14 cellular contexts compared by ENCODE assay signal in genomic region chr11:133619973-133620372, GRCh38.
A peak's percentile ranks its signal among the peaks of the same experiment; 100 is the strongest.
DNase-seq lines count a peak whose midpoint lies in the region; ATAC-seq and TF ChIP-seq lines count a peak whose summit lies in the region.
"Had no signal": no experiment of that assay in that cellular context is flagged by ENCODE, and none has a peak within 500 bp of the region (broad histone marks: within the 10 kb centered on the region; RNA-seq: fewer than 3 reads in every experiment).

No MANE protein-coding gene starts in this region.

- TF ChIP-seq EP300 in SK-N-SH (IDR thresholded peaks at IDR 0.05; ENCODE audit: borderline replicate concordance in 1 of 2, low read depth in 1 of 2, low read length in 1 of 2), result no peak

- H3K4me1 ChIP-seq in SK-N-SH (ENCODE audit: control insufficient read depth in 1 of 2, insufficient read depth in 2 of 2, low read depth in 1 of 2, low read length in 1 of 2) (no peaks in the 10 kb centered on the region), OCI-LY1 (ENCODE audit: insufficient read depth, low read length, severe bottlenecking) (no peaks in the 10 kb centered on the region), heart left ventricle (no peaks in the 10 kb centered on the region), upper lobe of right lung (no peaks in the 10 kb centered on the region)

- CTCF ChIA-PET in SK-N-SH (lab: Yijun Ruan, JAX), result interaction anchor here (1.1 to 1.3 kb wide), 3 partner anchors 13 to 485 kb away, joined by 3 read pairs; no protein-coding TSS in a partner anchor

- 0% methylated on average over 2 of the region's 2 CpGs for WGBS in SK-N-SH (ENCODE audit: low lambda C conversion rate)
- 40 to 56% (median 41%) methylated on average over 2 of the region's 2 CpGs for WGBS in heart left ventricle, 4 donors

- H3K79me2 ChIP-seq in SK-N-SH (ENCODE audit: insufficient read depth) (no peaks in the 10 kb centered on the region), OCI-LY1 (ENCODE audit: insufficient read depth, low read length) (no peaks in the 10 kb centered on the region)

- no peak for TF ChIP-seq POLR2A in heart left ventricle (IDR thresholded peaks at IDR 0.05)

- DNase-seq in SK-N-SH, result peak; percentile 29
- no peak for DNase-seq in heart left ventricle
- DNase-seq in upper lobe of right lung, result no peak
- no peak for DNase-seq in cortex of kidney (lab: John Stamatoyannopoulos, UW)
- DNase-seq in NCI-H1694 treated with DMSO at 0.1 percent for 48 hours (lab: John Stamatoyannopoulos, UW), result no peak
- no peak for DNase-seq in UCSD-AML1 (lab: John Stamatoyannopoulos, UW; ENCODE audit: unreplicated experiment)
- DNase-seq: ACHN; activated CD4-positive, CD25-positive, alpha-beta regulatory T cell; activated T-cell treated with anti-CD3 and anti-CD28 coated beads, Interleukin-2, amount 50 U/mL, for 4 hours; amygdala; NCI-H187 had no signal

- H3K27ac ChIP-seq in SK-N-SH (ENCODE audit: low read depth in 2 of 2, low read length in 1 of 2), result no peak overlapping the region
- H3K27ac ChIP-seq in OCI-LY1 (ENCODE audit: low read depth, low read length, poor library complexity, severe bottlenecking), result no peak overlapping the region
- H3K27ac ChIP-seq in heart left ventricle, result no peak overlapping the region
- H3K27ac ChIP-seq in upper lobe of right lung, result no peak overlapping the region
- H3K27ac ChIP-seq: HL-60 had no signal

- H3K4me2 ChIP-seq in SK-N-SH, result no peak overlapping the region
- no peak overlapping the region for H3K4me2 ChIP-seq in OCI-LY1 (ENCODE audit: low read length)

- no peak overlapping the region for H3K9ac ChIP-seq in SK-N-SH
- H3K9ac ChIP-seq in OCI-LY1 (ENCODE audit: low read length), result no peak overlapping the region

- intact Hi-C loops in heart left ventricle (cut with DNase I), result loop anchor here in 4 of 10 donors (5.0 to 10.0 kb wide), 5 partner anchors 195 to 538 kb away; no protein-coding TSS in a partner anchor
- intact Hi-C loops in upper lobe of right lung (cut with DNase I), result no loop called here

- no peaks in the 10 kb centered on the region for H3F3A ChIP-seq in SK-N-SH (replicated peaks; ENCODE audit: insufficient read depth)
- no peaks in the 10 kb centered on the region for H3F3A ChIP-seq in OCI-LY1 (ENCODE audit: insufficient read depth, low read length)

- POLR2A ChIA-PET in SK-N-SH (lab: Yijun Ruan, JAX), result no interaction called here

- H3K9me2 ChIP-seq in SK-N-SH (no peaks in the 10 kb centered on the region), OCI-LY1 (ENCODE audit: low read depth, low read length) (no peaks in the 10 kb centered on the region)

- ATAC-seq in SK-N-SH treated with all-trans-retinoic acid at 6 μM for 48 hours, result no peak
- ATAC-seq in heart left ventricle, result peak in 3 of 4 donors; percentile 49 to 75 (median 69)
- peak; percentile 31 for ATAC-seq in upper lobe of right lung
- ATAC-seq: activated T-cell treated with anti-CD3 and anti-CD28 coated beads, Interleukin-2, amount 50 U/mL, for 4 hours had no signal

- no peak overlapping the region; a peak in 1 of 4 replicates for H3K4me3 ChIP-seq in SK-N-SH (ENCODE audit: low read depth in 2 of 2, low read length in 1 of 2)
- no peak overlapping the region for H3K4me3 ChIP-seq in OCI-LY1 (ENCODE audit: low read depth, low read length, poor library complexity, severe bottlenecking)
- H3K4me3 ChIP-seq in heart left ventricle, result no peak overlapping the region
- H3K4me3 ChIP-seq in upper lobe of right lung, result no peak overlapping the region

- H3K9me3 ChIP-seq in SK-N-SH, result peaks cover 5% of the 10 kb centered on the region; the same call in 1 of the 2 replicates
- no peaks in the 10 kb centered on the region for H3K9me3 ChIP-seq in OCI-LY1 (ENCODE audit: low read length)
- H3K9me3 ChIP-seq in heart left ventricle, result peaks cover 0 to 26% (median 10%) of the 10 kb centered on the region in 12 donors
- no peaks in the 10 kb centered on the region for H3K9me3 ChIP-seq in upper lobe of right lung

- TF ChIP-seq CTCF in SK-N-SH (IDR thresholded peaks at IDR 0.05) (no peak), OCI-LY1 (IDR thresholded peaks at IDR 0.05; ENCODE audit: low read length) (peak; percentile 22; the same call in 1 of the 2 replicates), heart left ventricle (IDR thresholded peaks at IDR 0.05) (peak in 11 of 12 donors; percentile 13 to 48 (median 34)), upper lobe of right lung (IDR thresholded peaks at IDR 0.05) (peak; percentile 7)

- H3K36me3 ChIP-seq in SK-N-SH (replicated peaks in 1 of 2; ENCODE audit: control insufficient read depth in 1 of 2, insufficient read depth in 2 of 2, low read length in 1 of 2), result no peaks in the 10 kb centered on the region
- no peaks in the 10 kb centered on the region for H3K36me3 ChIP-seq in OCI-LY1 (ENCODE audit: insufficient read depth, low read length)
- H3K36me3 ChIP-seq in heart left ventricle, result no peaks in the 10 kb centered on the region
- H3K36me3 ChIP-seq in upper lobe of right lung, result no peaks in the 10 kb centered on the region

- H4K20me1 ChIP-seq in SK-N-SH (ENCODE audit: insufficient read depth) (no peaks in the 10 kb centered on the region), OCI-LY1 (ENCODE audit: insufficient read depth, low read length) (no peaks in the 10 kb centered on the region)

- H3K27me3 ChIP-seq in SK-N-SH (ENCODE audit: insufficient read depth) (no peaks in the 10 kb centered on the region), OCI-LY1 (ENCODE audit: insufficient read depth, low read length) (no peaks in the 10 kb centered on the region), heart left ventricle (peaks cover 0 to 5% (median 0%) of the 10 kb centered on the region in 9 donors), upper lobe of right lung (no peaks in the 10 kb centered on the region)

- no peak overlapping the region for H2AFZ ChIP-seq in SK-N-SH (ENCODE audit: low read depth)
- H2AFZ ChIP-seq in OCI-LY1 (ENCODE audit: low read length), result no peak overlapping the region

- peak; percentile 41; the same call in 1 of the 2 replicates for TF ChIP-seq RAD21 in SK-N-SH (IDR thresholded peaks at IDR 0.05; ENCODE audit: low read length)

TF ChIP-seq in SK-N-SH, 30 proteins besides CTCF, POLR2A, EP300 and RAD21 (continues in another document):
- TF ChIP-seq, protein P1, sequence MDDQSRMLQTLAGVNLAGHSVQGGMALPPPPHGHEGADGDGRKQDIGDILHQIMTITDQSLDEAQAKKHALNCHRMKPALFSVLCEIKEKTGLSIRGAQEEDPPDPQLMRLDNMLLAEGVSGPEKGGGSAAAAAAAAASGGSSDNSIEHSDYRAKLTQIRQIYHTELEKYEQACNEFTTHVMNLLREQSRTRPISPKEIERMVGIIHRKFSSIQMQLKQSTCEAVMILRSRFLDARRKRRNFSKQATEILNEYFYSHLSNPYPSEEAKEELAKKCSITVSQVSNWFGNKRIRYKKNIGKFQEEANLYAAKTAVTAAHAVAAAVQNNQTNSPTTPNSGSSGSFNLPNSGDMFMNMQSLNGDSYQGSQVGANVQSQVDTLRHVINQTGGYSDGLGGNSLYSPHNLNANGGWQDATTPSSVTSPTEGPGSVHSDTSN (IDR thresholded peaks at IDR 0.05), result no peak
- TF ChIP-seq GABPA (IDR thresholded peaks at IDR 0.05; ENCODE audit: low read depth), result no peak
- TF ChIP-seq, protein P2, sequence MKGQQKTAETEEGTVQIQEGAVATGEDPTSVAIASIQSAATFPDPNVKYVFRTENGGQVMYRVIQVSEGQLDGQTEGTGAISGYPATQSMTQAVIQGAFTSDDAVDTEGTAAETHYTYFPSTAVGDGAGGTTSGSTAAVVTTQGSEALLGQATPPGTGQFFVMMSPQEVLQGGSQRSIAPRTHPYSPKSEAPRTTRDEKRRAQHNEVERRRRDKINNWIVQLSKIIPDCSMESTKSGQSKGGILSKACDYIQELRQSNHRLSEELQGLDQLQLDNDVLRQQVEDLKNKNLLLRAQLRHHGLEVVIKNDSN (IDR thresholded peaks at IDR 0.05; ENCODE audit: borderline replicate concordance, low read depth), result no peak
- TF ChIP-seq FOXJ3 (CRISPR knock-in tag; IDR thresholded peaks at IDR 0.05), result no peak
- TF ChIP-seq NRF1 (IDR thresholded peaks at IDR 0.05; ENCODE audit: low read depth, low read length), result no peak
- no peak for TF ChIP-seq MEF2A (IDR thresholded peaks at IDR 0.05; ENCODE audit: borderline replicate concordance, low read depth)
- no peak for TF ChIP-seq SIN3A (IDR thresholded peaks at IDR 0.05; ENCODE audit: borderline replicate concordance, low read depth, low read length)

TF ChIP-seq in SK-N-SH treated with all-trans-retinoic acid at 6 μM for 48 hours, 23 proteins besides CTCF, POLR2A, EP300 and RAD21 (continues in another document):
- no peak for TF ChIP-seq ZNF70 (CRISPR knock-in tag; IDR thresholded peaks at IDR 0.05)
- no peak for TF ChIP-seq ISL1 (CRISPR knock-in tag; IDR thresholded peaks at IDR 0.05)
- TF ChIP-seq GLIS3 (CRISPR knock-in tag; IDR thresholded peaks at IDR 0.05), result no peak
- no peak for TF ChIP-seq ZC3H10 (CRISPR knock-in tag; IDR thresholded peaks at IDR 0.05)
- no peak for TF ChIP-seq ZFP30 (CRISPR knock-in tag; IDR thresholded peaks at IDR 0.05)
- TF ChIP-seq ZNF8 (CRISPR knock-in tag; IDR thresholded peaks at IDR 0.05), result no peak
- no peak for TF ChIP-seq ZFP3 (CRISPR knock-in tag; IDR thresholded peaks at IDR 0.05)
- TF ChIP-seq TCF4 (CRISPR knock-in tag; IDR thresholded peaks at IDR 0.05; ENCODE audit: borderline replicate concordance), result no peak
- TF ChIP-seq SNAI2 (CRISPR knock-in tag; IDR thresholded peaks at IDR 0.05), result no peak
- TF ChIP-seq TOX (CRISPR knock-in tag; IDR thresholded peaks at IDR 0.05; ENCODE audit: borderline replicate concordance), result no peak
- TF ChIP-seq OSR1 (CRISPR knock-in tag; IDR thresholded peaks at IDR 0.05), result no peak
- TF ChIP-seq CSRNP3 (CRISPR knock-in tag; IDR thresholded peaks at IDR 0.05), result no peak
